In genomic region chr11:2525941-2526807, GRCh38 we compare ENCODE assay signal across 1 cellular context.
TF ChIP-seq lines count a peak whose summit lies in the region.

No MANE protein-coding gene starts in this region.

TF ChIP-seq in HepG2, 621 proteins besides CTCF, POLR2A, EP300 and RAD21 (continued from another document):
- TF ChIP-seq SNAPC4 (CRISPR knock-in tag; IDR thresholded peaks at IDR 0.05) (no peak), HMGXB3 (CRISPR knock-in tag; IDR thresholded peaks at IDR 0.05; ENCODE audit: borderline replicate concordance) (no peak), ZNF274 (CRISPR knock-in tag; IDR thresholded peaks at IDR 0.05) (no peak), GATAD1 (CRISPR knock-in tag; IDR thresholded peaks at IDR 0.05) (no peak), SOX13 (IDR thresholded peaks at IDR 0.05) (no peak), SOX13 (CRISPR knock-in tag; conservative IDR thresholded peaks at IDR 0.05 in 1 of 2, IDR thresholded peaks at IDR 0.05 in 1 of 2) (no peak), SMARCE1 (IDR thresholded peaks at IDR 0.05; ENCODE audit: borderline replicate concordance) (no peak), ZNF20 (CRISPR knock-in tag; IDR thresholded peaks at IDR 0.05) (no peak), ZNF790 (CRISPR knock-in tag; IDR thresholded peaks at IDR 0.05; ENCODE audit: borderline replicate concordance) (no peak), TCF12 (IDR thresholded peaks at IDR 0.05) (no peak), TCF12 (CRISPR knock-in tag; IDR thresholded peaks at IDR 0.05) (no peak), ARNTL (CRISPR knock-in tag; IDR thresholded peaks at IDR 0.05) (no peak), MAFF (IDR thresholded peaks at IDR 0.05; ENCODE audit: low read depth, low read length) (no peak), SIN3B (IDR thresholded peaks at IDR 0.05; ENCODE audit: low read length) (no peak), MTA1 (CRISPR knock-in tag; IDR thresholded peaks at IDR 0.05; ENCODE audit: borderline replicate concordance) (no peak), HNF1A (IDR thresholded peaks at IDR 0.05; ENCODE audit: low read depth) (no peak), HNF1A (CRISPR knock-in tag; IDR thresholded peaks at IDR 0.05; ENCODE audit: borderline replicate concordance) (no peak), SIN3A (IDR thresholded peaks at IDR 0.05; ENCODE audit: borderline replicate concordance, low read depth, low read length) (no peak), ZNF614 (CRISPR knock-in tag; IDR thresholded peaks at IDR 0.05; ENCODE audit: borderline replicate concordance) (no peak), ZNF615 (CRISPR knock-in tag; IDR thresholded peaks at IDR 0.05; ENCODE audit: borderline replicate concordance) (no peak)
TF ChIP-seq in HepG2: peak in this region for 0.
